17 cellular contexts compared by ENCODE assay signal in the genomic region with DNA sequence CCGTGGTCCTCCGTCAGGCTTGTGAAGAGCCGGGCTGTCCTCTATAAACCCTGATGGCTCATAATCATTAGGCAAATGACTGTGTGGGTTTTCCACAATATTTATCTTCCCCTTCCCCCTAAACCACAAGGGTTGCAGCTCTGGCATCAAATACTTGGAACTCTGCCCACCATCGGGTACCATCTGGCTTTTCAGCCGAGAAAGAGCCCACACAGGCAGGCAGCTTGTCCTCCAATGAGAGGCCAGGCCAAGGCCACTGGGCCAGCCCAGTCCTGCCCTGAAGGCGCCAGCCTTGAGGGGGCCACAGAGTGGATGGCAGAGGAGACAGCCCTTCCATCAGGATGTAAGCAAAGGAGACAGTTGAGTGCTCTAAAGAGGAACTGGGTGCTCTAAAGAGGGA. TPM values are rescaled to one million over a fixed set of nuclear protein-coding genes. Genes with fewer than 3 reads are reported as not detected.
DNase-seq lines count a peak whose midpoint lies in the region; ATAC-seq, FAIRE-seq and TF ChIP-seq lines count a peak whose summit lies in the region.
"Had no signal": no experiment of that assay in that cellular context is flagged by ENCODE, and none has a peak within 500 bp of the region (broad histone marks: within the 10 kb centered on the region; RNA-seq: fewer than 3 reads in every experiment).

No MANE protein-coding gene starts in this region.

- no peaks in the 10 kb centered on the region for H3K4me1 Mint-ChIP-seq in T-helper 2 cell treated with Interferon-gamma antibody and Interleukin-4, amounts not matched to agents 5 μg/mL and 100 μg/mL, for 36 hours (ENCODE audit: low read depth)

- in situ Hi-C loops in K562 (cut with MboI) = no loop called here

- no peaks in the 10 kb centered on the region for H3K9me3 ChIP-seq in K562 (replicated peaks; ENCODE audit: control insufficient read depth, insufficient read depth, low read depth, low read length)
- H3K9me3 ChIP-seq: testis had no signal

- TF ChIP-seq POLR2A in K562 (conservative IDR thresholded peaks at IDR 0.05) = no peak

- H3K27me3 Mint-ChIP-seq in T-helper 2 cell treated with Interferon-gamma antibody and Interleukin-4, amounts not matched to agents 5 μg/mL and 100 μg/mL, for 36 hours (ENCODE audit: low read depth) = no peaks in the 10 kb centered on the region
- H3K27me3 Mint-ChIP-seq: activated CD4-positive, alpha-beta memory T cell treated with anti-CD3 and anti-CD28 coated beads for 36 hours; naive thymus-derived CD8-positive, alpha-beta T cell had no signal

- intact Hi-C loops in K562 (cut with micrococcal nuclease) = no loop called here

- CTCF ChIA-PET in K562 (lab: Yijun Ruan, JAX; ENCODE audit: low intra/inter-chr PET ratio) = no interaction called here

- H3K4me1 ChIP-seq in K562 (replicated peaks in 1 of 2; ENCODE audit: control insufficient read depth in 2 of 2, insufficient read depth in 2 of 2, low read length in 2 of 2) = no peaks in the 10 kb centered on the region
- H3K4me1 ChIP-seq: testis had no signal

- no TSS peak for BruUV-seq in K562 (replicated peaks; lab: Mats Ljungman, UMichigan)

- DNase-seq in C1 segment of cervical spinal cord (lab: John Stamatoyannopoulos, UW) (peak in 8 of 14 donors; percentile 21 to 95 (median 34)), MV-4-11 (lab: John Stamatoyannopoulos, UW) (peak; percentile 37), NCI-H510A (lab: John Stamatoyannopoulos, UW) (peak; percentile 76), K562 (ENCODE audit: extremely low read depth in 1 of 4, low spot score in 3 of 4) (no peak), dermis blood vessel endothelial cell (no peak), ureter (ENCODE audit: low spot score) (no peak)
- DNase-seq in T-helper 2 cell treated with Interferon-gamma antibody and Interleukin-4, amounts not matched to agents 5 μg/mL and 100 μg/mL, for 36 hours (ENCODE audit: low spot score) = no peak
- no peak for DNase-seq in activated CD4-positive, alpha-beta T cell treated with anti-CD3 and anti-CD28 coated beads for 48 hours
- DNase-seq: activated CD4-positive, alpha-beta memory T cell treated with anti-CD3 and anti-CD28 coated beads for 36 hours; left ventricle myocardium superior; MM.1S; naive thymus-derived CD8-positive, alpha-beta T cell; PC-3; T-helper 2 cell; testis had no signal

- TF ChIP-seq RAD21 in K562 (CRISPR knock-in tag; conservative IDR thresholded peaks at IDR 0.05 in 1 of 2, IDR thresholded peaks at IDR 0.05 in 1 of 2) = no peak

- no peak overlapping the region for H3K27ac ChIP-seq in K562 (ENCODE audit: extremely low read depth, low read depth, low read length)
- H3K27ac ChIP-seq: testis had no signal

- no peaks in the 10 kb centered on the region for H3K27me3 ChIP-seq in K562 (ENCODE audit: control insufficient read depth in 2 of 2, insufficient read depth in 2 of 2, low read length in 2 of 2)
- H3K27me3 ChIP-seq: dorsolateral prefrontal cortex, testis had no signal

- H3K36me3 ChIP-seq in K562 (ENCODE audit: control insufficient read depth, insufficient read depth, low read length) = no peaks in the 10 kb centered on the region; the same call in 1 of the 3 replicates

- H3K4me2 ChIP-seq in K562 (ENCODE audit: insufficient read depth, low read length) = no peak overlapping the region

- H3K9me1 ChIP-seq in K562 (ENCODE audit: control insufficient read depth, insufficient read depth, low read length) = no peaks in the 10 kb centered on the region

- no peaks in the 10 kb centered on the region for H3K79me2 ChIP-seq in K562 (ENCODE audit: control insufficient read depth, insufficient read depth, low read length)

- 79% methylated on average over 6 of the region's 6 CpGs for WGBS in K562 (ENCODE audit: insufficient coverage, low coverage, missing lambda C conversion rate)

- H3K9ac ChIP-seq in K562 (ENCODE audit: insufficient read depth in 1 of 2, low read depth in 2 of 2, low read length in 2 of 2) = no peak overlapping the region

- TF ChIP-seq CTCF in K562 (IDR thresholded peaks at IDR 0.05 in 2 of 3, conservative IDR thresholded peaks at IDR 0.05 in 1 of 3; ENCODE audit: insufficient read depth in 2 of 3, low read depth in 1 of 3, low read length in 3 of 3) = no peak

- no peaks in the 10 kb centered on the region; the same call in none of the 2 replicates for H4K20me1 ChIP-seq in K562 (replicated peaks; ENCODE audit: control insufficient read depth, insufficient read depth, low read length)

- no peak for TF ChIP-seq EP300 in K562 (IDR thresholded peaks at IDR 0.05; ENCODE audit: low read length)

- no peak overlapping the region for H3K4me3 Mint-ChIP-seq in T-helper 2 cell treated with Interferon-gamma antibody and Interleukin-4, amounts not matched to agents 5 μg/mL and 100 μg/mL, for 36 hours
- H3K4me3 Mint-ChIP-seq: activated CD4-positive, alpha-beta memory T cell treated with anti-CD3 and anti-CD28 coated beads for 36 hours; naive thymus-derived CD8-positive, alpha-beta T cell had no signal

- POLR2A ChIA-PET in K562 (lab: Yijun Ruan, JAX) = interaction anchor here (0.7 kb wide), 1 partner anchor 54 kb away, joined by 3 read pairs; no protein-coding TSS in a partner anchor

- ATAC-seq in K562 = no peak
- ATAC-seq: left ventricle myocardium superior; naive thymus-derived CD8-positive, alpha-beta T cell; PC-3 had no signal

- H3K4me3 ChIP-seq in K562 = no peak overlapping the region
- H3K4me3 ChIP-seq: testis had no signal

- H3K27ac Mint-ChIP-seq in T-helper 2 cell treated with Interferon-gamma antibody and Interleukin-4, amounts not matched to agents 5 μg/mL and 100 μg/mL, for 36 hours = no peak overlapping the region
- H3K27ac Mint-ChIP-seq: activated CD4-positive, alpha-beta memory T cell treated with anti-CD3 and anti-CD28 coated beads for 36 hours had no signal

- no peak for FAIRE-seq in K562 (lab: Jason Lieb, UNC)

- H3K36me3 Mint-ChIP-seq in T-helper 2 cell treated with Interferon-gamma antibody and Interleukin-4, amounts not matched to agents 5 μg/mL and 100 μg/mL, for 36 hours (ENCODE audit: low read depth) = peaks cover 10% of the 10 kb centered on the region

- no peak overlapping the region for H2AFZ ChIP-seq in K562 (ENCODE audit: low read depth, low read length)

- no peaks in the 10 kb centered on the region for H3K9me3 Mint-ChIP-seq in T-helper 2 cell treated with Interferon-gamma antibody and Interleukin-4, amounts not matched to agents 5 μg/mL and 100 μg/mL, for 36 hours
- H3K9me3 Mint-ChIP-seq: activated CD4-positive, alpha-beta memory T cell treated with anti-CD3 and anti-CD28 coated beads for 36 hours; naive thymus-derived CD8-positive, alpha-beta T cell had no signal

RNA-seq across cellular contexts. Expression of gene NAT9, which starts 31.8 kb away (rescaled TPM):
- 145 and 300 TPM in 2 replicates for total RNA-seq in K562 (2011; cell fraction: chromatin; rRNA removed; ENCODE audit: low replicate concordance)
- 204 and 205 TPM in 2 replicates for total RNA-seq in K562 (2011; cell fraction: nucleolus; rRNA removed)
- 164 and 167 TPM in 2 replicates for total RNA-seq in K562 (2011; cell fraction: nucleoplasm; rRNA removed)
- total RNA-seq in K562 (2014; rRNA removed) (28.8 and 31.9 TPM in 2 replicates), K562 (2014; rRNA removed; fragmentation: Illumina TruSeq; extraction: Trizol) (28.3 and 42.2 TPM in 2 replicates), K562 (2015; rRNA removed; fragmentation: Illumina TruSeq; extraction: Trizol) (39.4 and 40.8 TPM in 2 replicates), K562 (2021) (56.8 and 63.6 TPM in 2 replicates), dermis blood vessel endothelial cell (29.9 and 37.6 TPM in 2 replicates), ureter (65.1 TPM)
- polyA plus RNA-seq in K562 (2011; rRNA removed) (42.4 and 52.0 TPM in 2 replicates), K562 (2014; fragmentation: Illumina TruSeq; extraction: Trizol) (37.1 and 39.9 TPM in 2 replicates), K562 (2014; fragmentation: Nextera tagmentation; extraction: Ambion mirVana) (1 to 10 TPM; 4.2 to 5.9 TPM), K562 (2014; rRNA removed) (59.9 and 63.8 TPM in 2 replicates)
- 38.3 and 39.8 TPM in 2 replicates for polyA plus RNA-seq in K562 (2011; cell fraction: cytosol; rRNA removed)
- 305 and 323 TPM in 2 replicates for polyA plus RNA-seq in K562 (2011; cell fraction: nucleus; rRNA removed)
- 49.7 and 52.4 TPM in 2 replicates for polyA plus RNA-seq in K562 (2012)
- polyA minus RNA-seq in K562 (2011; rRNA and poly(A)+ RNA removed) = 30.1 and 37.1 TPM in 2 replicates
- 9.9 and 11.5 TPM in 2 replicates for polyA minus RNA-seq in K562 (2011; cell fraction: cytosol; rRNA and poly(A)+ RNA removed)
- 60.3 and 89.4 TPM in 2 replicates for polyA minus RNA-seq in K562 (2011; cell fraction: nucleus; rRNA and poly(A)+ RNA removed)

RNA-seq across cellular contexts. Expression of gene GRIN2C, which starts 51.8 kb away (rescaled TPM):
- total RNA-seq in K562 (2011; cell fraction: chromatin; rRNA removed; ENCODE audit: low replicate concordance) = 1.3 and 4.1 TPM in 2 replicates
- 0.66 and 1.7 TPM in 2 replicates for total RNA-seq in K562 (2011; cell fraction: nucleolus; rRNA removed)
- 1.2 and 1.5 TPM in 2 replicates for total RNA-seq in K562 (2011; cell fraction: nucleoplasm; rRNA removed)
- total RNA-seq in K562 (2014; rRNA removed) (under 0.01 and 0.16 TPM in 2 replicates), K562 (2014; rRNA removed; fragmentation: Illumina TruSeq; extraction: Trizol) (0.03 and 0.04 TPM in 2 replicates), K562 (2015; rRNA removed; fragmentation: Illumina TruSeq; extraction: Trizol) (0.07 and 0.08 TPM in 2 replicates), K562 (2021) (0.33 and 0.40 TPM in 2 replicates), dermis blood vessel endothelial cell (0.14 and 0.17 TPM in 2 replicates), ureter (0.23 TPM)
- polyA plus RNA-seq in K562 (2011; rRNA removed) (0.08 and 0.10 TPM in 2 replicates), K562 (2014; fragmentation: Illumina TruSeq; extraction: Trizol) (0.10 TPM in 1 of 2 replicates, not detected in the other), K562 (2014; fragmentation: Nextera tagmentation; extraction: Ambion mirVana) (not detected), K562 (2014; rRNA removed) (0.08 and 0.20 TPM in 2 replicates)
- 0.04 and 0.06 TPM in 2 replicates for polyA plus RNA-seq in K562 (2011; cell fraction: cytosol; rRNA removed)
- polyA plus RNA-seq in K562 (2011; cell fraction: nucleus; rRNA removed) = 0.29 and 0.68 TPM in 2 replicates
- 0.16 and 0.66 TPM in 2 replicates for polyA plus RNA-seq in K562 (2012)
- 0.06 TPM in 1 of 2 replicates, not detected in the other for polyA minus RNA-seq in K562 (2011; rRNA and poly(A)+ RNA removed)
- not detected in 2 replicates for polyA minus RNA-seq in K562 (2011; cell fraction: cytosol; rRNA and poly(A)+ RNA removed)
- polyA minus RNA-seq in K562 (2011; cell fraction: nucleus; rRNA and poly(A)+ RNA removed) = 0.11 and 0.27 TPM in 2 replicates
- total RNA-seq: activated CD4-positive, alpha-beta memory T cell treated with anti-CD3 and anti-CD28 coated beads for 36 hours; Daoy had no signal

RNA-seq across cellular contexts. Expression of gene NHERF1, which starts 59.5 kb away (rescaled TPM):
- total RNA-seq in K562 (2011; cell fraction: chromatin; rRNA removed; ENCODE audit: low replicate concordance) = 18.4 and 49.5 TPM in 2 replicates
- total RNA-seq in K562 (2011; cell fraction: nucleolus; rRNA removed) = 26.0 and 28.6 TPM in 2 replicates
- 29.0 and 37.5 TPM in 2 replicates for total RNA-seq in K562 (2011; cell fraction: nucleoplasm; rRNA removed)
- total RNA-seq in K562 (2014; rRNA removed) (35.5 and 51.8 TPM in 2 replicates), K562 (2014; rRNA removed; fragmentation: Illumina TruSeq; extraction: Trizol) (23.8 and 30.5 TPM in 2 replicates), K562 (2015; rRNA removed; fragmentation: Illumina TruSeq; extraction: Trizol) (38.9 and 40.2 TPM in 2 replicates), K562 (2021) (79.9 and 88.0 TPM in 2 replicates), dermis blood vessel endothelial cell (10.4 and 22.5 TPM in 2 replicates), ureter (20.6 TPM)
- polyA plus RNA-seq in K562 (2011; rRNA removed) (36.9 and 45.6 TPM in 2 replicates), K562 (2014; fragmentation: Illumina TruSeq; extraction: Trizol) (64.8 and 78.7 TPM in 2 replicates), K562 (2014; fragmentation: Nextera tagmentation; extraction: Ambion mirVana) (10 to 100 TPM; 11.4 to 20.6 TPM), K562 (2014; rRNA removed) (44.9 and 50.1 TPM in 2 replicates)
- 59.4 and 62.4 TPM in 2 replicates for polyA plus RNA-seq in K562 (2011; cell fraction: cytosol; rRNA removed)
- polyA plus RNA-seq in K562 (2011; cell fraction: nucleus; rRNA removed) = 36.7 and 44.4 TPM in 2 replicates
- polyA plus RNA-seq in K562 (2012) = 42.9 and 66.5 TPM in 2 replicates
- polyA minus RNA-seq in K562 (2011; rRNA and poly(A)+ RNA removed) = 29.5 and 44.1 TPM in 2 replicates
- polyA minus RNA-seq in K562 (2011; cell fraction: cytosol; rRNA and poly(A)+ RNA removed) = 35.7 and 39.5 TPM in 2 replicates
- 8.5 and 9.6 TPM in 2 replicates for polyA minus RNA-seq in K562 (2011; cell fraction: nucleus; rRNA and poly(A)+ RNA removed)

Comparison
In these comparisons a context has a peak if more than half of its experiments do, and no peak if none do; other contexts are left out.
1. DNase-seq: peak in C1 segment of cervical spinal cord (8 of 14), MV-4-11 (single experiment) and NCI-H510A (single experiment); none in K562 (0 of 4), T-helper 2 cell treated with Interferon-gamma antibody and Interleukin-4, amounts not matched to agents 5 μg/mL and 100 μg/mL, for 36 hours (single experiment), dermis blood vessel endothelial cell (single experiment), ureter (single experiment) and activated CD4-positive, alpha-beta T cell treated with anti-CD3 and anti-CD28 coated beads for 48 hours (single experiment).